ENCODE assay signal across 27 cellular contexts in the genomic region with DNA sequence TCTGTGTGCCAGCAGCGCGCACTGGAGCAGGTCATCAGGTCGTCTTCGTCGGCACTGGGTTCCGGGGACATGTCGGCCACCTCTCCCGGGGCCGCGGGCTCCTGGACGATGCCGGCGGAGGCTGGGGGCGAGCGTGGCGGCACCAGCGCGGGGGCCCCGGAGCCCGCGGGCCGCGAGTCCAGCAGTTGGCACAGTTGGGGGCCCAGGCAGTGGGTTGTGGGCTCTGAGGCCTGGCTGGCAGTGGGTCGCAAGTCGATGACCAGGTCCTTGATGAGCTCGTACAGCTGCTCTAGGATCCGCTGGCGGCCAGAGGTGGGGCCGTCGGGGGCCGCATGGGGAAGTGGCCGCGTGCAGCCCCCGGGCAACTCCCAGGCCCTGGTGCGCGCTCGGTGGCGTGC.
"Had no signal": no experiment of that assay in that cellular context is flagged by ENCODE, and none has a peak within 500 bp of the region (broad histone marks: within the 10 kb centered on the region; RNA-seq: fewer than 3 reads in every experiment).

No MANE protein-coding gene starts in this region.

- H3K9me3 ChIP-seq: heart left ventricle, left ventricle myocardium inferior, pancreas, prostate gland, sigmoid colon, testis, thyroid gland, transverse colon, uterus had no signal

- H3K4me3 Mint-ChIP-seq: immature natural killer cell; mesothelial cell of epicardium; naive B cell; natural killer cell; nephron progenitor cell; neural progenitor cell; stimulated activated effector memory CD8-positive, alpha-beta T cell treated with anti-CD3 and anti-CD28 coated beads, Interleukin-12 subunit alpha, Interleukin-12 subunit beta, amount 100 ng/mL, for 72 hours had no signal

- H3K4me2 ChIP-seq: neural progenitor cell had no signal

- H3K27ac ChIP-seq: heart left ventricle, left ventricle myocardium inferior, neural progenitor cell, pancreas, prostate gland, sigmoid colon, spleen, stomach, testis, thyroid gland, transverse colon, upper lobe of left lung, uterus had no signal

- H3K9me3 Mint-ChIP-seq: mesothelial cell of epicardium; natural killer cell; stimulated activated effector memory CD8-positive, alpha-beta T cell treated with anti-CD3 and anti-CD28 coated beads, Interleukin-12 subunit alpha, Interleukin-12 subunit beta, amount 100 ng/mL, for 72 hours had no signal

- H3K4me3 ChIP-seq: heart left ventricle, left ventricle myocardium inferior, lung, neural progenitor cell, pancreas, prostate gland, sigmoid colon, spleen, stomach, thyroid gland, transverse colon, upper lobe of left lung, uterus had no signal

- H3K4me1 ChIP-seq: left ventricle myocardium inferior, neural progenitor cell, pancreas, prostate gland, sigmoid colon, spleen, testis, thyroid gland, transverse colon, upper lobe of left lung, uterus had no signal

- H3K4me1 Mint-ChIP-seq: immature natural killer cell; mesothelial cell of epicardium; natural killer cell; nephron progenitor cell; neural progenitor cell; stimulated activated effector memory CD8-positive, alpha-beta T cell treated with anti-CD3 and anti-CD28 coated beads, Interleukin-12 subunit alpha, Interleukin-12 subunit beta, amount 100 ng/mL, for 72 hours had no signal

- H3K27ac Mint-ChIP-seq: immature natural killer cell; mesothelial cell of epicardium; naive B cell; natural killer cell; nephron progenitor cell; neural progenitor cell; stimulated activated effector memory CD8-positive, alpha-beta T cell treated with anti-CD3 and anti-CD28 coated beads, Interleukin-12 subunit alpha, Interleukin-12 subunit beta, amount 100 ng/mL, for 72 hours had no signal

- DNase-seq: hypothalamus; immature natural killer cell; left ventricle myocardium inferior; mesendoderm; naive B cell; natural killer cell; nephron progenitor cell; retina; sigmoid colon; small intestine; stimulated activated CD4-positive, alpha-beta T cell treated with anti-CD3 and anti-CD28 coated beads, Interleukin-4, amount 100 ng/mL, for 24 hours; stimulated activated naive CD4-positive, alpha-beta T cell; stomach; testis; thyroid gland; transverse colon; uterus had no signal

- ATAC-seq: heart left ventricle; natural killer cell; pancreas; right cardiac atrium; stimulated activated effector memory CD8-positive, alpha-beta T cell treated with anti-CD3 and anti-CD28 coated beads, Interleukin-12 subunit alpha, Interleukin-12 subunit beta, amount 100 ng/mL, for 72 hours had no signal

- H3K27me3 ChIP-seq: neural progenitor cell, pancreas, testis, thyroid gland, upper lobe of left lung, uterus had no signal

- H2AFZ ChIP-seq: neural progenitor cell had no signal

- H3K36me3 ChIP-seq: heart left ventricle, left ventricle myocardium inferior, neural progenitor cell, pancreas, prostate gland, sigmoid colon, spleen, stomach, thyroid gland, transverse colon, upper lobe of left lung, uterus had no signal
